1 cellular context compared by ENCODE assay signal in the genomic region with DNA sequence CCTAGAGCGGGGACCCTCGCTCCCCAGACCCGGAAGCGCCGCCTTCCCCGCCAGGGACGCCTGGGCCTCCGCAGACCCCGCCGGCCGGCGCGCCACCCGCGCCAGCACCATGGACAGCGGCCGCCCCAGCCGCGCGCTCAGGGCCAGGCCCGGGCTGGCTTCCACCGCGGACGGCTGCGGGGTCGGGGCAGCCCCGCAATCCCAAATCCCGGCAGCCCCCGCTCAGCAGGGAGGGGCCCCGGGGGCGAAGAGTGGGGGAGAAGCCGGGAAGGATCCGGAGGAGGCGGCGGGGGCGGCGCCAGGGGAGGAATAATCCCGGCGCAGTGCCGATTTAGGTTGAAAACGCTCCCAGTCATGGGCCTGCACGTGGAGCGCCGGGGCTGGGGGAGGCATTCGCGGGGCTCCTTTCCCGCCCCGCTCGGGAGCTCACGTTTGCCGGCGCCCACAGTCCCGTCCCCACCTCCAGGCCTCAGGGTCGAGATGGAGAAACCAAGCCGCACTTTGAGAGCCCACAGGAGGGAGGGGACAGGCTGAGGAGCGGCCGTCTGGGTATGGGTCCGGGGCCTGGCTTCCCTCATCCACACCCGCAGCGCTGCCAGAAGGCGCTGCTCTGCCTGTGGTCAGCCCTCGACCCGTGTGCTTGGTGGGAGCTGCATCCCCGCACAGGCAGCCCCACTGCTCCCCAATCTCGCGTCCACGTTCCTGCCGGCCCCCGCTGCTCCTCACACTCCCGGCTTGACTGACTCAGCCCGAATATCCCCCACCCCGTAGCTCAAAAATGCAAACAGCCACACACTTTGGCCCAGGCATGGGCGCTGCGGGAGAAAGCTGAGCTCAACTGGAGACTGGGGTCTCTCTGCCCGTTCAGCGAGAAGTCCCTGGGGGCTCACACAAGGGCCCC.
TF ChIP-seq lines count a peak whose summit lies in the region.

No MANE protein-coding gene starts in this region.

TF ChIP-seq in K562, 482 proteins besides CTCF, POLR2A, EP300 and RAD21 (continues in another document):
- TF ChIP-seq TOE1 (IDR thresholded peaks at IDR 0.05; ENCODE audit: borderline replicate concordance) = no peak
- no peak for TF ChIP-seq TOE1 (CRISPR knock-in tag; IDR thresholded peaks at IDR 0.05; ENCODE audit: borderline replicate concordance, low read depth)
- TF ChIP-seq FUS (optimal IDR thresholded peaks at IDR 0.05; ENCODE audit: low read depth, low read length) = peak; percentile 40
- TF ChIP-seq, protein P1, sequence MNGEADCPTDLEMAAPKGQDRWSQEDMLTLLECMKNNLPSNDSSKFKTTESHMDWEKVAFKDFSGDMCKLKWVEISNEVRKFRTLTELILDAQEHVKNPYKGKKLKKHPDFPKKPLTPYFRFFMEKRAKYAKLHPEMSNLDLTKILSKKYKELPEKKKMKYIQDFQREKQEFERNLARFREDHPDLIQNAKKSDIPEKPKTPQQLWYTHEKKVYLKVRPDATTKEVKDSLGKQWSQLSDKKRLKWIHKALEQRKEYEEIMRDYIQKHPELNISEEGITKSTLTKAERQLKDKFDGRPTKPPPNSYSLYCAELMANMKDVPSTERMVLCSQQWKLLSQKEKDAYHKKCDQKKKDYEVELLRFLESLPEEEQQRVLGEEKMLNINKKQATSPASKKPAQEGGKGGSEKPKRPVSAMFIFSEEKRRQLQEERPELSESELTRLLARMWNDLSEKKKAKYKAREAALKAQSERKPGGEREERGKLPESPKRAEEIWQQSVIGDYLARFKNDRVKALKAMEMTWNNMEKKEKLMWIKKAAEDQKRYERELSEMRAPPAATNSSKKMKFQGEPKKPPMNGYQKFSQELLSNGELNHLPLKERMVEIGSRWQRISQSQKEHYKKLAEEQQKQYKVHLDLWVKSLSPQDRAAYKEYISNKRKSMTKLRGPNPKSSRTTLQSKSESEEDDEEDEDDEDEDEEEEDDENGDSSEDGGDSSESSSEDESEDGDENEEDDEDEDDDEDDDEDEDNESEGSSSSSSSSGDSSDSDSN (IDR thresholded peaks at IDR 0.05; ENCODE audit: borderline replicate concordance in 1 of 2, low read depth in 2 of 2, low read length in 2 of 2) = 0 out of 4 replicates have a peak, but pooled peaks of 1 of the 2 experiments have one; percentile 71
- TF ChIP-seq, protein P2, sequence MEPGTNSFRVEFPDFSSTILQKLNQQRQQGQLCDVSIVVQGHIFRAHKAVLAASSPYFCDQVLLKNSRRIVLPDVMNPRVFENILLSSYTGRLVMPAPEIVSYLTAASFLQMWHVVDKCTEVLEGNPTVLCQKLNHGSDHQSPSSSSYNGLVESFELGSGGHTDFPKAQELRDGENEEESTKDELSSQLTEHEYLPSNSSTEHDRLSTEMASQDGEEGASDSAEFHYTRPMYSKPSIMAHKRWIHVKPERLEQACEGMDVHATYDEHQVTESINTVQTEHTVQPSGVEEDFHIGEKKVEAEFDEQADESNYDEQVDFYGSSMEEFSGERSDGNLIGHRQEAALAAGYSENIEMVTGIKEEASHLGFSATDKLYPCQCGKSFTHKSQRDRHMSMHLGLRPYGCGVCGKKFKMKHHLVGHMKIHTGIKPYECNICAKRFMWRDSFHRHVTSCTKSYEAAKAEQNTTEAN (CRISPR knock-in tag; IDR thresholded peaks at IDR 0.05) = 0 out of 2 replicates have a peak, but pooled peaks have one; percentile 63
- no peak for TF ChIP-seq SAFB (IDR thresholded peaks at IDR 0.05; ENCODE audit: borderline replicate concordance, low read depth, low read length)
- TF ChIP-seq SRSF7 (optimal IDR thresholded peaks at IDR 0.05; ENCODE audit: low read depth, low read length) = no peak
- TF ChIP-seq, protein P3, sequence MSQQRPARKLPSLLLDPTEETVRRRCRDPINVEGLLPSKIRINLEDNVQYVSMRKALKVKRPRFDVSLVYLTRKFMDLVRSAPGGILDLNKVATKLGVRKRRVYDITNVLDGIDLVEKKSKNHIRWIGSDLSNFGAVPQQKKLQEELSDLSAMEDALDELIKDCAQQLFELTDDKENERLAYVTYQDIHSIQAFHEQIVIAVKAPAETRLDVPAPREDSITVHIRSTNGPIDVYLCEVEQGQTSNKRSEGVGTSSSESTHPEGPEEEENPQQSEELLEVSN (IDR thresholded peaks at IDR 0.05; ENCODE audit: borderline replicate concordance in 1 of 2, extremely low read depth in 1 of 2, insufficient read depth in 1 of 2, insufficient read length in 1 of 2, low read depth in 1 of 2, low read length in 1 of 2, poor library complexity in 1 of 2, severe bottlenecking in 1 of 2) = peak in 1 of 2 experiments; percentile 41
- TF ChIP-seq ZNF384 (IDR thresholded peaks at IDR 0.05; ENCODE audit: low read depth, low read length) = no peak
- TF ChIP-seq NR3C1 (CRISPR knock-in tag; IDR thresholded peaks at IDR 0.05) = peak; percentile 88; the same call in 1 of the 2 replicates
- TF ChIP-seq, protein P4, sequence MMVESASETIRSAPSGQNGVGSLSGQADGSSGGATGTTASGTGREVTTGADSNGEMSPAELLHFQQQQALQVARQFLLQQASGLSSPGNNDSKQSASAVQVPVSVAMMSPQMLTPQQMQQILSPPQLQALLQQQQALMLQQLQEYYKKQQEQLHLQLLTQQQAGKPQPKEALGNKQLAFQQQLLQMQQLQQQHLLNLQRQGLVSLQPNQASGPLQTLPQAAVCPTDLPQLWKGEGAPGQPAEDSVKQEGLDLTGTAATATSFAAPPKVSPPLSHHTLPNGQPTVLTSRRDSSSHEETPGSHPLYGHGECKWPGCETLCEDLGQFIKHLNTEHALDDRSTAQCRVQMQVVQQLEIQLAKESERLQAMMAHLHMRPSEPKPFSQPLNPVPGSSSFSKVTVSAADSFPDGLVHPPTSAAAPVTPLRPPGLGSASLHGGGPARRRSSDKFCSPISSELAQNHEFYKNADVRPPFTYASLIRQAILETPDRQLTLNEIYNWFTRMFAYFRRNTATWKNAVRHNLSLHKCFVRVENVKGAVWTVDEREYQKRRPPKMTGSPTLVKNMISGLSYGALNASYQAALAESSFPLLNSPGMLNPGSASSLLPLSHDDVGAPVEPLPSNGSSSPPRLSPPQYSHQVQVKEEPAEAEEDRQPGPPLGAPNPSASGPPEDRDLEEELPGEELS (CRISPR knock-in tag; IDR thresholded peaks at IDR 0.05; ENCODE audit: borderline replicate concordance) = peak; percentile 63; the same call in 1 of the 2 replicates
- TF ChIP-seq, protein P5, sequence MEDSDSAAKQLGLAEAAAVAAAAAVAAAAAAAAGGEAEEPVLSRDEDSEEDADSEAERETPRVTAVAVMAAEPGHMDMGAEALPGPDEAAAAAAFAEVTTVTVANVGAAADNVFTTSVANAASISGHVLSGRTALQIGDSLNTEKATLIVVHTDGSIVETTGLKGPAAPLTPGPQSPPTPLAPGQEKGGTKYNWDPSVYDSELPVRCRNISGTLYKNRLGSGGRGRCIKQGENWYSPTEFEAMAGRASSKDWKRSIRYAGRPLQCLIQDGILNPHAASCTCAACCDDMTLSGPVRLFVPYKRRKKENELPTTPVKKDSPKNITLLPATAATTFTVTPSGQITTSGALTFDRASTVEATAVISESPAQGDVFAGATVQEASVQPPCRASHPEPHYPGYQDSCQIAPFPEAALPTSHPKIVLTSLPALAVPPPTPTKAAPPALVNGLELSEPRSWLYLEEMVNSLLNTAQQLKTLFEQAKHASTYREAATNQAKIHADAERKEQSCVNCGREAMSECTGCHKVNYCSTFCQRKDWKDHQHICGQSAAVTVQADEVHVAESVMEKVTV (CRISPR knock-in tag; IDR thresholded peaks at IDR 0.05) = no peak
- no peak for TF ChIP-seq YBX1 (IDR thresholded peaks at IDR 0.05)
- TF ChIP-seq ZNF584 (CRISPR knock-in tag; IDR thresholded peaks at IDR 0.05; ENCODE audit: low read depth) = no peak
- TF ChIP-seq SMAD2 (IDR thresholded peaks at IDR 0.05; ENCODE audit: low read depth, low read length) = no peak
- no peak for TF ChIP-seq ADNP (tag; IDR thresholded peaks at IDR 0.05)
- TF ChIP-seq, protein P6, sequence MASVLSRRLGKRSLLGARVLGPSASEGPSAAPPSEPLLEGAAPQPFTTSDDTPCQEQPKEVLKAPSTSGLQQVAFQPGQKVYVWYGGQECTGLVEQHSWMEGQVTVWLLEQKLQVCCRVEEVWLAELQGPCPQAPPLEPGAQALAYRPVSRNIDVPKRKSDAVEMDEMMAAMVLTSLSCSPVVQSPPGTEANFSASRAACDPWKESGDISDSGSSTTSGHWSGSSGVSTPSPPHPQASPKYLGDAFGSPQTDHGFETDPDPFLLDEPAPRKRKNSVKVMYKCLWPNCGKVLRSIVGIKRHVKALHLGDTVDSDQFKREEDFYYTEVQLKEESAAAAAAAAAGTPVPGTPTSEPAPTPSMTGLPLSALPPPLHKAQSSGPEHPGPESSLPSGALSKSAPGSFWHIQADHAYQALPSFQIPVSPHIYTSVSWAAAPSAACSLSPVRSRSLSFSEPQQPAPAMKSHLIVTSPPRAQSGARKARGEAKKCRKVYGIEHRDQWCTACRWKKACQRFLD (CRISPR knock-in tag; IDR thresholded peaks at IDR 0.05) = peak; percentile 60; the same call in 1 of the 2 replicates
- no peak for TF ChIP-seq ZNF586 (CRISPR knock-in tag; conservative IDR thresholded peaks at IDR 0.05)
- no peak for TF ChIP-seq CBX3 (IDR thresholded peaks at IDR 0.05; ENCODE audit: borderline replicate concordance in 1 of 2, low read length in 2 of 2)
- TF ChIP-seq MCM2 (IDR thresholded peaks at IDR 0.05; ENCODE audit: low read depth) = no peak
- peak; percentile 77; the same call in 1 of the 2 replicates for TF ChIP-seq NR2C2 (CRISPR knock-in tag; IDR thresholded peaks at IDR 0.05)
- TF ChIP-seq NR2C2 (tag; IDR thresholded peaks at IDR 0.05) = no peak
- no peak for TF ChIP-seq ZC3H11A (IDR thresholded peaks at IDR 0.05; ENCODE audit: low read depth, low read length)
- TF ChIP-seq, protein P7, sequence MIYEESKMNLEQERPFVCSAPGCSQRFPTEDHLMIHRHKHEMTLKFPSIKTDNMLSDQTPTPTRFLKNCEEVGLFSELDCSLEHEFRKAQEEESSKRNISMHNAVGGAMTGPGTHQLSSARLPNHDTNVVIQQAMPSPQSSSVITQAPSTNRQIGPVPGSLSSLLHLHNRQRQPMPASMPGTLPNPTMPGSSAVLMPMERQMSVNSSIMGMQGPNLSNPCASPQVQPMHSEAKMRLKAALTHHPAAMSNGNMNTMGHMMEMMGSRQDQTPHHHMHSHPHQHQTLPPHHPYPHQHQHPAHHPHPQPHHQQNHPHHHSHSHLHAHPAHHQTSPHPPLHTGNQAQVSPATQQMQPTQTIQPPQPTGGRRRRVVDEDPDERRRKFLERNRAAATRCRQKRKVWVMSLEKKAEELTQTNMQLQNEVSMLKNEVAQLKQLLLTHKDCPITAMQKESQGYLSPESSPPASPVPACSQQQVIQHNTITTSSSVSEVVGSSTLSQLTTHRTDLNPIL (CRISPR knock-in tag; IDR thresholded peaks at IDR 0.05) = no peak
- no peak for TF ChIP-seq ETV6 (IDR thresholded peaks at IDR 0.05; ENCODE audit: borderline replicate concordance in 1 of 2, low read depth in 2 of 2, low read length in 1 of 2)
- TF ChIP-seq ETV6 (CRISPR knock-in tag; IDR thresholded peaks at IDR 0.05; ENCODE audit: borderline replicate concordance) = peak; percentile 66; the same call in 1 of the 2 replicates
- TF ChIP-seq PHB2 (IDR thresholded peaks at IDR 0.05; ENCODE audit: low read depth) = no peak
- TF ChIP-seq EHMT2 (IDR thresholded peaks at IDR 0.05) = peak; percentile 82
- peak; percentile 80; the same call in 1 of the 2 replicates for TF ChIP-seq MIER1 (IDR thresholded peaks at IDR 0.05; ENCODE audit: low read depth)
- TF ChIP-seq HIVEP1 (CRISPR knock-in tag; IDR thresholded peaks at IDR 0.05) = no peak
- peak in 1 of 2 experiments; percentile 49; a peak in 1 of 4 replicates for TF ChIP-seq MAZ (CRISPR knock-in tag; conservative IDR thresholded peaks at IDR 0.05 in 1 of 2, IDR thresholded peaks at IDR 0.05 in 1 of 2)
- TF ChIP-seq, protein P8, sequence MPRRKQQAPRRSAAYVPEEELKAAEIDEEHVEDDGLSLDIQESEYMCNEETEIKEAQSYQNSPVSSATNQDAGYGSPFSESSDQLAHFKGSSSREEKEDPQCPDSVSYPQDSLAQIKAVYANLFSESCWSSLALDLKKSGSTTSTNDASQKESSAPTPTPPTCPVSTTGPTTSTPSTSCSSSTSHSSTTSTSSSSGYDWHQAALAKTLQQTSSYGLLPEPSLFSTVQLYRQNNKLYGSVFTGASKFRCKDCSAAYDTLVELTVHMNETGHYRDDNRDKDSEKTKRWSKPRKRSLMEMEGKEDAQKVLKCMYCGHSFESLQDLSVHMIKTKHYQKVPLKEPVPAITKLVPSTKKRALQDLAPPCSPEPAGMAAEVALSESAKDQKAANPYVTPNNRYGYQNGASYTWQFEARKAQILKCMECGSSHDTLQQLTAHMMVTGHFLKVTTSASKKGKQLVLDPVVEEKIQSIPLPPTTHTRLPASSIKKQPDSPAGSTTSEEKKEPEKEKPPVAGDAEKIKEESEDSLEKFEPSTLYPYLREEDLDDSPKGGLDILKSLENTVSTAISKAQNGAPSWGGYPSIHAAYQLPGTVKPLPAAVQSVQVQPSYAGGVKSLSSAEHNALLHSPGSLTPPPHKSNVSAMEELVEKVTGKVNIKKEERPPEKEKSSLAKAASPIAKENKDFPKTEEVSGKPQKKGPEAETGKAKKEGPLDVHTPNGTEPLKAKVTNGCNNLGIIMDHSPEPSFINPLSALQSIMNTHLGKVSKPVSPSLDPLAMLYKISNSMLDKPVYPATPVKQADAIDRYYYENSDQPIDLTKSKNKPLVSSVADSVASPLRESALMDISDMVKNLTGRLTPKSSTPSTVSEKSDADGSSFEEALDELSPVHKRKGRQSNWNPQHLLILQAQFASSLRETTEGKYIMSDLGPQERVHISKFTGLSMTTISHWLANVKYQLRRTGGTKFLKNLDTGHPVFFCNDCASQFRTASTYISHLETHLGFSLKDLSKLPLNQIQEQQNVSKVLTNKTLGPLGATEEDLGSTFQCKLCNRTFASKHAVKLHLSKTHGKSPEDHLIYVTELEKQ (CRISPR knock-in tag; IDR thresholded peaks at IDR 0.05) = no peak
- TF ChIP-seq, protein P9, sequence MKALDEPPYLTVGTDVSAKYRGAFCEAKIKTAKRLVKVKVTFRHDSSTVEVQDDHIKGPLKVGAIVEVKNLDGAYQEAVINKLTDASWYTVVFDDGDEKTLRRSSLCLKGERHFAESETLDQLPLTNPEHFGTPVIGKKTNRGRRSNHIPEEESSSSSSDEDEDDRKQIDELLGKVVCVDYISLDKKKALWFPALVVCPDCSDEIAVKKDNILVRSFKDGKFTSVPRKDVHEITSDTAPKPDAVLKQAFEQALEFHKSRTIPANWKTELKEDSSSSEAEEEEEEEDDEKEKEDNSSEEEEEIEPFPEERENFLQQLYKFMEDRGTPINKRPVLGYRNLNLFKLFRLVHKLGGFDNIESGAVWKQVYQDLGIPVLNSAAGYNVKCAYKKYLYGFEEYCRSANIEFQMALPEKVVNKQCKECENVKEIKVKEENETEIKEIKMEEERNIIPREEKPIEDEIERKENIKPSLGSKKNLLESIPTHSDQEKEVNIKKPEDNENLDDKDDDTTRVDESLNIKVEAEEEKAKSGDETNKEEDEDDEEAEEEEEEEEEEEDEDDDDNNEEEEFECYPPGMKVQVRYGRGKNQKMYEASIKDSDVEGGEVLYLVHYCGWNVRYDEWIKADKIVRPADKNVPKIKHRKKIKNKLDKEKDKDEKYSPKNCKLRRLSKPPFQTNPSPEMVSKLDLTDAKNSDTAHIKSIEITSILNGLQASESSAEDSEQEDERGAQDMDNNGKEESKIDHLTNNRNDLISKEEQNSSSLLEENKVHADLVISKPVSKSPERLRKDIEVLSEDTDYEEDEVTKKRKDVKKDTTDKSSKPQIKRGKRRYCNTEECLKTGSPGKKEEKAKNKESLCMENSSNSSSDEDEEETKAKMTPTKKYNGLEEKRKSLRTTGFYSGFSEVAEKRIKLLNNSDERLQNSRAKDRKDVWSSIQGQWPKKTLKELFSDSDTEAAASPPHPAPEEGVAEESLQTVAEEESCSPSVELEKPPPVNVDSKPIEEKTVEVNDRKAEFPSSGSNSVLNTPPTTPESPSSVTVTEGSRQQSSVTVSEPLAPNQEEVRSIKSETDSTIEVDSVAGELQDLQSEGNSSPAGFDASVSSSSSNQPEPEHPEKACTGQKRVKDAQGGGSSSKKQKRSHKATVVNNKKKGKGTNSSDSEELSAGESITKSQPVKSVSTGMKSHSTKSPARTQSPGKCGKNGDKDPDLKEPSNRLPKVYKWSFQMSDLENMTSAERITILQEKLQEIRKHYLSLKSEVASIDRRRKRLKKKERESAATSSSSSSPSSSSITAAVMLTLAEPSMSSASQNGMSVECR (CRISPR knock-in tag; IDR thresholded peaks at IDR 0.05) = peak; percentile 92
- TF ChIP-seq XRCC5 (IDR thresholded peaks at IDR 0.05; ENCODE audit: low read depth, low read length) = no peak
